1 cellular context compared by ENCODE assay signal in the genomic region with DNA sequence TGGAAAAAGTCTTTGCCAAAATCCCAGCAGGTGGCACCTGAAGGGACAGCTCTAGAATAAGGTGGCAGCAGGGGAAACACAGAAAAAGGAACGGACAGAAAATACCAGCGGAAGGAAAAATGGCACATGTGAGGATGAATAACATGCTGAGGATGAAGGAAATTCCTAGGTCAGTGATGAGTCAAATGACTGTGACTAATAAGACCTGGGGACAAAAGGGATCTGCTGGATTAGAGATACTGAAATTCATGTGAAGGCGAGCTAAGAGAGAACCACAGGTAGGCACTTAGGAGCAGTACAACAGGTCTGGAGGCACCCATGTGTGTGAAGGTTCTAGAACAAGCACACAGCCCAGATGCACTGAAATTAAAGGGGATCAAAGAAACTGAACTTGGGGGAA.
TF ChIP-seq lines count a peak whose summit lies in the region.

No MANE protein-coding gene starts in this region.

TF ChIP-seq in GM23338, 12 proteins besides CTCF, POLR2A, EP300 and RAD21 (continued from another document):
- TF ChIP-seq, protein P1, sequence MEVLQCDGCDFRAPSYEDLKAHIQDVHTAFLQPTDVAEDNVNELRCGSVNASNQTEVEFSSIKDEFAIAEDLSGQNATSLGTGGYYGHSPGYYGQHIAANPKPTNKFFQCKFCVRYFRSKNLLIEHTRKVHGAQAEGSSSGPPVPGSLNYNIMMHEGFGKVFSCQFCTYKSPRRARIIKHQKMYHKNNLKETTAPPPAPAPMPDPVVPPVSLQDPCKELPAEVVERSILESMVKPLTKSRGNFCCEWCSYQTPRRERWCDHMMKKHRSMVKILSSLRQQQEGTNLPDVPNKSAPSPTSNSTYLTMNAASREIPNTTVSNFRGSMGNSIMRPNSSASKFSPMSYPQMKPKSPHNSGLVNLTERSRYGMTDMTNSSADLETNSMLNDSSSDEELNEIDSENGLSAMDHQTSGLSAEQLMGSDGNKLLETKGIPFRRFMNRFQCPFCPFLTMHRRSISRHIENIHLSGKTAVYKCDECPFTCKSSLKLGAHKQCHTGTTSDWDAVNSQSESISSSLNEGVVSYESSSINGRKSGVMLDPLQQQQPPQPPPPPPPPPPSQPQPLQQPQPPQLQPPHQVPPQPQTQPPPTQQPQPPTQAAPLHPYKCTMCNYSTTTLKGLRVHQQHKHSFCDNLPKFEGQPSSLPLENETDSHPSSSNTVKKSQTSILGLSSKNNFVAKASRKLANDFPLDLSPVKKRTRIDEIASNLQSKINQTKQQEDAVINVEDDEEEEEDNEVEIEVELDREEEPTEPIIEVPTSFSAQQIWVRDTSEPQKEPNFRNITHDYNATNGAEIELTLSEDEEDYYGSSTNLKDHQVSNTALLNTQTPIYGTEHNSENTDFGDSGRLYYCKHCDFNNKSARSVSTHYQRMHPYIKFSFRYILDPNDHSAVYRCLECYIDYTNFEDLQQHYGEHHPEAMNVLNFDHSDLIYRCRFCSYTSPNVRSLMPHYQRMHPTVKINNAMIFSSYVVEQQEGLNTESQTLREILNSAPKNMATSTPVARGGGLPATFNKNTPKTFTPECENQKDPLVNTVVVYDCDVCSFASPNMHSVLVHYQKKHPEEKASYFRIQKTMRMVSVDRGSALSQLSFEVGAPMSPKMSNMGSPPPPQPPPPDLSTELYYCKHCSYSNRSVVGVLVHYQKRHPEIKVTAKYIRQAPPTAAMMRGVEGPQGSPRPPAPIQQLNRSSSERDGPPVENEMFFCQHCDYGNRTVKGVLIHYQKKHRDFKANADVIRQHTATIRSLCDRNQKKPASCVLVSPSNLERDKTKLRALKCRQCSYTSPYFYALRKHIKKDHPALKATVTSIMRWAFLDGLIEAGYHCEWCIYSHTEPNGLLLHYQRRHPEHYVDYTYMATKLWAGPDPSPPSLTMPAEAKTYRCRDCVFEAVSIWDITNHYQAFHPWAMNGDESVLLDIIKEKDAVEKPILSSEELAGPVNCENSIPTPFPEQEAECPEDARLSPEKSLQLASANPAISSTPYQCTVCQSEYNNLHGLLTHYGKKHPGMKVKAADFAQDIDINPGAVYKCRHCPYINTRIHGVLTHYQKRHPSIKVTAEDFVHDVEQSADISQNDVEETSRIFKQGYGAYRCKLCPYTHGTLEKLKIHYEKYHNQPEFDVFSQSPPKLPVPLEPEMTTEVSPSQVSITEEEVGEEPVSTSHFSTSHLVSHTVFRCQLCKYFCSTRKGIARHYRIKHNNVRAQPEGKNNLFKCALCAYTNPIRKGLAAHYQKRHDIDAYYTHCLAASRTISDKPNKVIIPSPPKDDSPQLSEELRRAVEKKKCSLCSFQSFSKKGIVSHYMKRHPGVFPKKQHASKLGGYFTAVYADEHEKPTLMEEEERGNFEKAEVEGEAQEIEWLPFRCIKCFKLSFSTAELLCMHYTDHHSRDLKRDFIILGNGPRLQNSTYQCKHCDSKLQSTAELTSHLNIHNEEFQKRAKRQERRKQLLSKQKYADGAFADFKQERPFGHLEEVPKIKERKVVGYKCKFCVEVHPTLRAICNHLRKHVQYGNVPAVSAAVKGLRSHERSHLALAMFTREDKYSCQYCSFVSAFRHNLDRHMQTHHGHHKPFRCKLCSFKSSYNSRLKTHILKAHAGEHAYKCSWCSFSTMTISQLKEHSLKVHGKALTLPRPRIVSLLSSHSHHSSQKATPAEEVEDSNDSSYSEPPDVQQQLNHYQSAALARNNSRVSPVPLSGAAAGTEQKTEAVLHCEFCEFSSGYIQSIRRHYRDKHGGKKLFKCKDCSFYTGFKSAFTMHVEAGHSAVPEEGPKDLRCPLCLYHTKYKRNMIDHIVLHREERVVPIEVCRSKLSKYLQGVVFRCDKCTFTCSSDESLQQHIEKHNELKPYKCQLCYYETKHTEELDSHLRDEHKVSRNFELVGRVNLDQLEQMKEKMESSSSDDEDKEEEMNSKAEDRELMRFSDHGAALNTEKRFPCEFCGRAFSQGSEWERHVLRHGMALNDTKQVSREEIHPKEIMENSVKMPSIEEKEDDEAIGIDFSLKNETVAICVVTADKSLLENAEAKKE (CRISPR knock-in tag; IDR thresholded peaks at IDR 0.05), result no peak
- TF ChIP-seq, protein P2, sequence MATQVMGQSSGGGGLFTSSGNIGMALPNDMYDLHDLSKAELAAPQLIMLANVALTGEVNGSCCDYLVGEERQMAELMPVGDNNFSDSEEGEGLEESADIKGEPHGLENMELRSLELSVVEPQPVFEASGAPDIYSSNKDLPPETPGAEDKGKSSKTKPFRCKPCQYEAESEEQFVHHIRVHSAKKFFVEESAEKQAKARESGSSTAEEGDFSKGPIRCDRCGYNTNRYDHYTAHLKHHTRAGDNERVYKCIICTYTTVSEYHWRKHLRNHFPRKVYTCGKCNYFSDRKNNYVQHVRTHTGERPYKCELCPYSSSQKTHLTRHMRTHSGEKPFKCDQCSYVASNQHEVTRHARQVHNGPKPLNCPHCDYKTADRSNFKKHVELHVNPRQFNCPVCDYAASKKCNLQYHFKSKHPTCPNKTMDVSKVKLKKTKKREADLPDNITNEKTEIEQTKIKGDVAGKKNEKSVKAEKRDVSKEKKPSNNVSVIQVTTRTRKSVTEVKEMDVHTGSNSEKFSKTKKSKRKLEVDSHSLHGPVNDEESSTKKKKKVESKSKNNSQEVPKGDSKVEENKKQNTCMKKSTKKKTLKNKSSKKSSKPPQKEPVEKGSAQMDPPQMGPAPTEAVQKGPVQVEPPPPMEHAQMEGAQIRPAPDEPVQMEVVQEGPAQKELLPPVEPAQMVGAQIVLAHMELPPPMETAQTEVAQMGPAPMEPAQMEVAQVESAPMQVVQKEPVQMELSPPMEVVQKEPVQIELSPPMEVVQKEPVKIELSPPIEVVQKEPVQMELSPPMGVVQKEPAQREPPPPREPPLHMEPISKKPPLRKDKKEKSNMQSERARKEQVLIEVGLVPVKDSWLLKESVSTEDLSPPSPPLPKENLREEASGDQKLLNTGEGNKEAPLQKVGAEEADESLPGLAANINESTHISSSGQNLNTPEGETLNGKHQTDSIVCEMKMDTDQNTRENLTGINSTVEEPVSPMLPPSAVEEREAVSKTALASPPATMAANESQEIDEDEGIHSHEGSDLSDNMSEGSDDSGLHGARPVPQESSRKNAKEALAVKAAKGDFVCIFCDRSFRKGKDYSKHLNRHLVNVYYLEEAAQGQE (IDR thresholded peaks at IDR 0.05; ENCODE audit: unreplicated experiment), result no peak
- TF ChIP-seq ZNF114 (CRISPR knock-in tag; IDR thresholded peaks at IDR 0.05) (no peak), EZH2 (IDR thresholded peaks at IDR 0.05; ENCODE audit: low read depth, unreplicated experiment) (no peak), JUNB (IDR thresholded peaks at IDR 0.05; ENCODE audit: unreplicated experiment) (no peak)
TF ChIP-seq in GM23338: peak in this region for 0.
